8 cellular contexts compared by ENCODE assay signal in the genomic region with DNA sequence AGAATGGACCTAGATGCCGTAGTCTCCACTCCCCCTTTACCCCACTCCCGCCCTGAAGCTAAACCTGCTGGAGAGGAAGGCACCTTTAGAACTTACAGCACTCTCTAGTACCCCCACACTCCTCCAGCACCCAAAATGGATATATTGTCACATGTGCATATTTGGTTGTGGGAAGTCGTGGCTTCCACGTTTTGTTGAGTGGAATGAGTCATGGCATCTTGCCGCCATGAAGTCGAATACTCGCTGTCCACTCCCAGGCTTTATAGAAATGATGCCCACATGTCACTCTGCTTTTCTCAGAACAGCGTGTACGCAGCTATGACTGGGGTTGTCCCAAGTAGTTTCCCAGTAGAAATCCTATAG. TPM values are rescaled to one million over a fixed set of nuclear protein-coding genes. Genes with fewer than 3 reads are reported as not detected.
DNase-seq lines count a peak whose midpoint lies in the region; ATAC-seq, FAIRE-seq and TF ChIP-seq lines count a peak whose summit lies in the region.

No MANE protein-coding gene starts in this region.

- peak overlapping the region; percentile 97 to 99 for H3K9ac ChIP-seq in K562 (ENCODE audit: insufficient read depth in 1 of 2, low read depth in 2 of 2, low read length in 2 of 2)

- TF ChIP-seq CTCF in BJ (IDR thresholded peaks at IDR 0.05; ENCODE audit: insufficient read depth, low read depth, low read length) = no peak
- no peak for TF ChIP-seq CTCF in K562 (IDR thresholded peaks at IDR 0.05 in 2 of 3, conservative IDR thresholded peaks at IDR 0.05 in 1 of 3; ENCODE audit: insufficient read depth in 2 of 3, low read depth in 1 of 3, low read length in 3 of 3)

- POLR2A ChIA-PET in BJ (lab: Charles Lee) (no interaction called here), K562 (lab: Yijun Ruan, JAX) (interaction anchor here (1.0 to 2.2 kb wide), 4 partner anchors 11 to 48 kb away, joined by 3 to 10 read pairs (median 3); no protein-coding TSS in a partner anchor)

- in situ Hi-C loops in K562 (cut with MboI) = no loop called here

- H3K4me3 ChIP-seq in BJ (ENCODE audit: low read depth, low read length) (peak overlapping the region; percentile 59), SJCRH30 (peak overlapping the region; percentile 90), K562 (peak overlapping the region; percentile 90), iPS-18c (ENCODE audit: insufficient read depth, low read depth, low read length) (peak overlapping the region; percentile 85)

- peaks cover 100% of the 10 kb centered on the region for H3K79me2 ChIP-seq in K562 (ENCODE audit: control insufficient read depth, insufficient read depth, low read length)

- H3K27ac ChIP-seq in SJCRH30 (peak overlapping the region; percentile 95), K562 (ENCODE audit: extremely low read depth, low read depth, low read length) (peak overlapping the region; percentile 99)

- DNase-seq in BJ (ENCODE audit: low read depth) = no peak
- peak in 1 of 2 experiments; percentile 52 for DNase-seq in SJCRH30
- DNase-seq in K562 (ENCODE audit: extremely low read depth in 1 of 4, low spot score in 3 of 4) = peak in 2 of 4 experiments; percentile 56 to 69
- DNase-seq in smooth muscle cell of the brain vasculature (ENCODE audit: low read depth, low spot score) = peak; percentile 9

- no peak for TF ChIP-seq POLR2A in K562 (conservative IDR thresholded peaks at IDR 0.05)

- H3K4me2 ChIP-seq in K562 (ENCODE audit: insufficient read depth, low read length) = peak overlapping the region; percentile 99

- peaks cover 14% of the 10 kb centered on the region; the same call in 1 of the 2 replicates for H4K20me1 ChIP-seq in K562 (replicated peaks; ENCODE audit: control insufficient read depth, insufficient read depth, low read length)

- no peak for TF ChIP-seq RAD21 in K562 (CRISPR knock-in tag; conservative IDR thresholded peaks at IDR 0.05 in 1 of 2, IDR thresholded peaks at IDR 0.05 in 1 of 2)

- BruUV-seq in K562 (replicated peaks; lab: Mats Ljungman, UMichigan) = TSS peak; percentile 58

- no peaks in the 10 kb centered on the region for H3K9me1 ChIP-seq in K562 (ENCODE audit: control insufficient read depth, insufficient read depth, low read length)

- WGBS in K562 (ENCODE audit: insufficient coverage, low coverage, missing lambda C conversion rate) = 1% methylated on average over 9 of the region's 9 CpGs

- TF ChIP-seq EP300 in K562 (IDR thresholded peaks at IDR 0.05; ENCODE audit: low read length) = no peak

- CTCF ChIA-PET in BJ (lab: Yijun Ruan, JAX) = interaction anchor here (1.5 kb wide), 1 partner anchor 11 kb away, joined by 3 read pairs; no protein-coding TSS in a partner anchor
- CTCF ChIA-PET in K562 (lab: Yijun Ruan, JAX; ENCODE audit: low intra/inter-chr PET ratio) = no interaction called here

- no peaks in the 10 kb centered on the region for H3K27me3 ChIP-seq in BJ (ENCODE audit: control insufficient read depth, insufficient read depth, low read length)
- no peaks in the 10 kb centered on the region for H3K27me3 ChIP-seq in SJCRH30
- no peaks in the 10 kb centered on the region for H3K27me3 ChIP-seq in K562 (ENCODE audit: control insufficient read depth in 2 of 2, insufficient read depth in 2 of 2, low read length in 2 of 2)

- peak; percentile 70 for FAIRE-seq in K562 (lab: Jason Lieb, UNC)

- intact Hi-C loops in K562 (cut with micrococcal nuclease) = loop anchor here (2.0 kb wide), 1 partner anchor 80 kb away; no protein-coding TSS in a partner anchor

- ATAC-seq in GM19023 (IDR thresholded peaks at IDR 0.05; ENCODE audit: unreplicated experiment) = peak; percentile 10
- ATAC-seq in HG03378 (IDR thresholded peaks at IDR 0.05; ENCODE audit: unreplicated experiment) = peak; percentile 15
- peak; percentile 66 for ATAC-seq in K562
- no peak for ATAC-seq in GM21576 (IDR thresholded peaks at IDR 0.05; ENCODE audit: unreplicated experiment)

- H3K36me3 ChIP-seq in BJ (ENCODE audit: control insufficient read depth, insufficient read depth, low read length) = no peaks in the 10 kb centered on the region
- peaks cover 27% of the 10 kb centered on the region for H3K36me3 ChIP-seq in SJCRH30
- peaks cover 64% of the 10 kb centered on the region for H3K36me3 ChIP-seq in K562 (ENCODE audit: control insufficient read depth, insufficient read depth, low read length)

- peak overlapping the region; percentile 100 for H2AFZ ChIP-seq in K562 (ENCODE audit: low read depth, low read length)

- H3K4me1 ChIP-seq in SJCRH30 = 0 out of 2 replicates have a peak, but pooled peaks cover 4% of the 10 kb centered on the region
- peaks cover 15 to 19% of the 10 kb centered on the region in 2 experiments; a peak in 3 of 5 replicates for H3K4me1 ChIP-seq in K562 (replicated peaks in 1 of 2; ENCODE audit: control insufficient read depth in 2 of 2, insufficient read depth in 2 of 2, low read length in 2 of 2)

- H3K9me3 ChIP-seq in SJCRH30 (replicated peaks) (no peaks in the 10 kb centered on the region), K562 (replicated peaks; ENCODE audit: control insufficient read depth, insufficient read depth, low read depth, low read length) (no peaks in the 10 kb centered on the region), iPS-18c (ENCODE audit: control insufficient read depth, insufficient read depth, low read length) (no peaks in the 10 kb centered on the region)

TF ChIP-seq in K562, 482 proteins besides CTCF, POLR2A, EP300 and RAD21 (continues in another document):
- TF ChIP-seq DMBX1 (CRISPR knock-in tag; IDR thresholded peaks at IDR 0.05; ENCODE audit: borderline replicate concordance) (peak; percentile 18; the same call in 1 of the 2 replicates), ZNF316 (IDR thresholded peaks at IDR 0.05) (peak; percentile 89), MAFG (tag; conservative IDR thresholded peaks at IDR 0.05) (peak; percentile 40), EZH2 (IDR thresholded peaks at IDR 0.05; ENCODE audit: borderline replicate concordance, low read depth, low read length) (no peak), RNF2 (IDR thresholded peaks at IDR 0.05) (peak; percentile 26; the same call in 1 of the 2 replicates), HSF4 (CRISPR knock-in tag; IDR thresholded peaks at IDR 0.05; ENCODE audit: borderline replicate concordance) (no peak)

RNA-seq across cellular contexts. Expression of a gene that starts 0.5 kb away (rescaled TPM):
- polyA plus RNA-seq in BJ (2011; rRNA removed) = 50.6 and 86.3 TPM in 2 replicates
- 33.8 and 41.8 TPM in 2 replicates for polyA minus RNA-seq in BJ (2011; rRNA and poly(A)+ RNA removed)
- 140 and 179 TPM in 2 replicates for total RNA-seq in SJCRH30 (2014; rRNA removed; shearing (Covaris generic))
- total RNA-seq in K562 (2011; cell fraction: chromatin; rRNA removed; ENCODE audit: low replicate concordance) = 96.4 and 181 TPM in 2 replicates
- total RNA-seq in K562 (2011; cell fraction: nucleolus; rRNA removed) = 29.2 and 45.0 TPM in 2 replicates
- 65.8 and 89.3 TPM in 2 replicates for total RNA-seq in K562 (2011; cell fraction: nucleoplasm; rRNA removed)
- 132 and 154 TPM in 2 replicates for total RNA-seq in K562 (2014; rRNA removed)
- total RNA-seq in K562 (2014; rRNA removed; fragmentation: Illumina TruSeq; extraction: Trizol) = 256 and 276 TPM in 2 replicates
- 209 and 222 TPM in 2 replicates for total RNA-seq in K562 (2015; rRNA removed; fragmentation: Illumina TruSeq; extraction: Trizol)
- total RNA-seq in K562 (2021) = 147 and 156 TPM in 2 replicates
- polyA plus RNA-seq in K562 (2011; rRNA removed) = 143 and 238 TPM in 2 replicates
- polyA plus RNA-seq in K562 (2011; cell fraction: cytosol; rRNA removed) = 81.5 and 109 TPM in 2 replicates
- 114 and 165 TPM in 2 replicates for polyA plus RNA-seq in K562 (2011; cell fraction: nucleus; rRNA removed)
- polyA plus RNA-seq in K562 (2012) = 72.6 and 143 TPM in 2 replicates
- polyA plus RNA-seq in K562 (2014; fragmentation: Illumina TruSeq; extraction: Trizol) = 210 and 238 TPM in 2 replicates
- polyA plus RNA-seq in K562 (2014; fragmentation: Nextera tagmentation; extraction: Ambion mirVana) = 100 to 1,000 TPM; 164 to 169 TPM
- polyA plus RNA-seq in K562 (2014; rRNA removed) = 134 and 142 TPM in 2 replicates
- 342 and 401 TPM in 2 replicates for polyA minus RNA-seq in K562 (2011; rRNA and poly(A)+ RNA removed)
- polyA minus RNA-seq in K562 (2011; cell fraction: cytosol; rRNA and poly(A)+ RNA removed) = 99.3 and 125 TPM in 2 replicates
- polyA minus RNA-seq in K562 (2011; cell fraction: nucleus; rRNA and poly(A)+ RNA removed) = 54.0 and 95.2 TPM in 2 replicates

RNA-seq across cellular contexts. Expression of a gene that starts 0.7 kb away (rescaled TPM):
- polyA plus RNA-seq in BJ (2011; rRNA removed) = 10.3 and 21.0 TPM in 2 replicates
- 7.0 and 7.9 TPM in 2 replicates for polyA minus RNA-seq in BJ (2011; rRNA and poly(A)+ RNA removed)
- 29.3 and 30.7 TPM in 2 replicates for total RNA-seq in SJCRH30 (2014; rRNA removed; shearing (Covaris generic))
- 45.9 and 74.8 TPM in 2 replicates for total RNA-seq in K562 (2011; cell fraction: chromatin; rRNA removed; ENCODE audit: low replicate concordance)
- 22.8 and 29.7 TPM in 2 replicates for total RNA-seq in K562 (2011; cell fraction: nucleolus; rRNA removed)
- total RNA-seq in K562 (2011; cell fraction: nucleoplasm; rRNA removed) = 32.2 and 59.8 TPM in 2 replicates
- total RNA-seq in K562 (2014; rRNA removed) = 33.3 and 38.6 TPM in 2 replicates
- total RNA-seq in K562 (2014; rRNA removed; fragmentation: Illumina TruSeq; extraction: Trizol) = 60.3 and 65.0 TPM in 2 replicates
- total RNA-seq in K562 (2015; rRNA removed; fragmentation: Illumina TruSeq; extraction: Trizol) = 49.1 and 57.5 TPM in 2 replicates
- 31.0 and 36.0 TPM in 2 replicates for total RNA-seq in K562 (2021)
- polyA plus RNA-seq in K562 (2011; rRNA removed) = 61.9 and 70.9 TPM in 2 replicates
- polyA plus RNA-seq in K562 (2011; cell fraction: cytosol; rRNA removed) = 19.2 and 35.9 TPM in 2 replicates
- polyA plus RNA-seq in K562 (2011; cell fraction: nucleus; rRNA removed) = 13.3 and 22.0 TPM in 2 replicates
- 28.0 and 31.0 TPM in 2 replicates for polyA plus RNA-seq in K562 (2012)
- 48.8 and 58.2 TPM in 2 replicates for polyA plus RNA-seq in K562 (2014; fragmentation: Illumina TruSeq; extraction: Trizol)
- 10 to 100 TPM; 82.0 to 96.2 TPM for polyA plus RNA-seq in K562 (2014; fragmentation: Nextera tagmentation; extraction: Ambion mirVana)
- 59.6 and 64.4 TPM in 2 replicates for polyA plus RNA-seq in K562 (2014; rRNA removed)
- 52.6 and 65.6 TPM in 2 replicates for polyA minus RNA-seq in K562 (2011; rRNA and poly(A)+ RNA removed)
- polyA minus RNA-seq in K562 (2011; cell fraction: cytosol; rRNA and poly(A)+ RNA removed) = 5.7 and 15.8 TPM in 2 replicates
- 23.2 and 40.0 TPM in 2 replicates for polyA minus RNA-seq in K562 (2011; cell fraction: nucleus; rRNA and poly(A)+ RNA removed)
